Comparison of ENCODE assay signal across 24 cellular contexts in genomic region chr2:216463148-216463547, GRCh38.
"Had no signal": no experiment of that assay in that cellular context is flagged by ENCODE, and none has a peak within 500 bp of the region (broad histone marks: within the 10 kb centered on the region; RNA-seq: fewer than 3 reads in every experiment).

No MANE protein-coding gene starts in this region.

- H3K4me3 ChIP-seq: gastrocnemius medialis, heart right ventricle, lower lobe of right lung, psoas muscle, spleen, tibial nerve, upper lobe of right lung had no signal

- H3K4me1 Mint-ChIP-seq: stimulated activated memory B cell treated with anti-CD40 and anti-IgM and Interleukin-4, amounts not matched to agents 10 μg/mL and 1 μg/mL and 100 μg/mL, for 72 hours had no signal

- H3K4me1 ChIP-seq: gastrocnemius medialis, lower lobe of right lung, parathyroid adenoma, psoas muscle, spleen, tibial nerve, upper lobe of right lung had no signal

- DNase-seq: cortex of kidney; effector memory CD4-positive, alpha-beta T cell; gastrocnemius medialis; heart right ventricle; hypothalamus; islet precursor cell; lower lobe of right lung; mesenchymal stem cell; midbrain; psoas muscle; retina; spleen; stimulated activated CD4-positive, alpha-beta T cell treated with anti-CD3 and anti-CD28 coated beads, Interleukin-15, amount 100 ng/mL, for 24 hours; stimulated activated CD4-positive, alpha-beta T cell treated with anti-CD3 and anti-CD28 coated beads, Interleukin-1b, Interleukin-23, amount 100 ng/mL, for 48 hours; stimulated activated CD4-positive, alpha-beta T cell treated with anti-CD3 and anti-CD28 coated beads, Interleukin-4, amount 100 ng/mL, for 24 hours; upper lobe of right lung had no signal

- ATAC-seq: esophagus mucosa; gastrocnemius medialis; left lobe of liver; lower lobe of right lung; psoas muscle; sciatic nerve; stimulated activated memory B cell treated with anti-CD40 and anti-IgM and Interleukin-4, amounts not matched to agents 10 μg/mL and 1 μg/mL and 100 μg/mL, for 72 hours; upper lobe of right lung had no signal

- H3K27me3 Mint-ChIP-seq: stimulated activated memory B cell treated with anti-CD40 and anti-IgM and Interleukin-4, amounts not matched to agents 10 μg/mL and 1 μg/mL and 100 μg/mL, for 72 hours; stimulated activated naive CD8-positive, alpha-beta T cell treated with anti-CD3 and anti-CD28 coated beads, Interleukin-15, Interleukin-2, amounts not matched to agents 100 ng/mL and 50 ng/mL, for 24 hours had no signal

- H3K27ac Mint-ChIP-seq: nephron; stimulated activated memory B cell treated with anti-CD40 and anti-IgM and Interleukin-4, amounts not matched to agents 10 μg/mL and 1 μg/mL and 100 μg/mL, for 72 hours; stimulated activated naive CD8-positive, alpha-beta T cell treated with anti-CD3 and anti-CD28 coated beads, Interleukin-15, Interleukin-2, amounts not matched to agents 100 ng/mL and 50 ng/mL, for 24 hours had no signal

- H3K27ac ChIP-seq: gastrocnemius medialis, lower lobe of right lung, parathyroid adenoma, psoas muscle, spleen, tibial nerve, upper lobe of right lung had no signal

- H3K27me3 ChIP-seq: gastrocnemius medialis, heart right ventricle, spleen, tibial nerve, upper lobe of right lung had no signal

- H3K9me3 ChIP-seq: gastrocnemius medialis, lower lobe of right lung, psoas muscle, spleen, tibial nerve, upper lobe of right lung had no signal

- H3K4me3 Mint-ChIP-seq: nephron; stimulated activated memory B cell treated with anti-CD40 and anti-IgM and Interleukin-4, amounts not matched to agents 10 μg/mL and 1 μg/mL and 100 μg/mL, for 72 hours; stimulated activated naive CD8-positive, alpha-beta T cell treated with anti-CD3 and anti-CD28 coated beads, Interleukin-15, Interleukin-2, amounts not matched to agents 100 ng/mL and 50 ng/mL, for 24 hours had no signal

- H3K9me3 Mint-ChIP-seq: stimulated activated memory B cell treated with anti-CD40 and anti-IgM and Interleukin-4, amounts not matched to agents 10 μg/mL and 1 μg/mL and 100 μg/mL, for 72 hours; stimulated activated naive CD8-positive, alpha-beta T cell treated with anti-CD3 and anti-CD28 coated beads, Interleukin-15, Interleukin-2, amounts not matched to agents 100 ng/mL and 50 ng/mL, for 24 hours had no signal
